Comparison of ENCODE assay signal across 33 cellular contexts in genomic region chr11:65997286-65997685, GRCh38. TPM values are rescaled to one million over a fixed set of nuclear protein-coding genes. Genes with fewer than 3 reads are reported as not detected.
DNase-seq lines count a peak whose midpoint lies in the region; ATAC-seq, FAIRE-seq and TF ChIP-seq lines count a peak whose summit lies in the region.
"Had no signal": no experiment of that assay in that cellular context is flagged by ENCODE, and none has a peak within 500 bp of the region (broad histone marks: within the 10 kb centered on the region; RNA-seq: fewer than 3 reads in every experiment).

No MANE protein-coding gene starts in this region.

- BruUV-seq in K562 (replicated peaks; lab: Mats Ljungman, UMichigan) = no TSS peak

- peaks cover 3% of the 10 kb centered on the region; the same call in 1 of the 2 replicates for H4K20me1 ChIP-seq in K562 (replicated peaks; ENCODE audit: control insufficient read depth, insufficient read depth, low read length)

- H3K36me3 Mint-ChIP-seq in activated CD8-positive, alpha-beta T cell treated with anti-CD3 and anti-CD28 coated beads for 36 hours (ENCODE audit: low read depth) = peaks cover 48% of the 10 kb centered on the region
- H3K36me3 Mint-ChIP-seq in activated CD8-positive, alpha-beta T cell treated with anti-CD3 and anti-CD28 coated beads, Interleukin-2, amount 10 ng/mL, durations not matched to agents 7 days and 5 days (ENCODE audit: low read depth) = peaks cover 53% of the 10 kb centered on the region
- H3K36me3 Mint-ChIP-seq in progenitor cell of endocrine pancreas (ENCODE audit: insufficient read depth) = peaks cover 20% of the 10 kb centered on the region

- DNase-seq in activated CD8-positive, alpha-beta T cell treated with anti-CD3 and anti-CD28 coated beads for 36 hours = no peak
- no peak for DNase-seq in activated CD8-positive, alpha-beta T cell treated with anti-CD3 and anti-CD28 coated beads, Interleukin-2, amount 10 ng/mL, durations not matched to agents 7 days and 5 days
- peak; percentile 75 for DNase-seq in OCI-M1 (lab: John Stamatoyannopoulos, UW)
- DNase-seq in K562 (ENCODE audit: extremely low read depth in 1 of 4, low spot score in 3 of 4) = peak in 2 of 4 experiments; percentile 31 to 37
- no peak for DNase-seq in progenitor cell of endocrine pancreas (ENCODE audit: low spot score, unreplicated experiment)
- no peak for DNase-seq in NCI-H774 (lab: John Stamatoyannopoulos, UW)
- no peak for DNase-seq in NCI-H2171 treated with DMSO at 0.1 percent for 48 hours (lab: John Stamatoyannopoulos, UW)
- DNase-seq: activated CD4-positive, CD25-positive, alpha-beta regulatory T cell treated with anti-CD3 and anti-CD28 coated beads, Interleukin-2, amount 50 U/mL, for 72 hours; activated naive CD4-positive, alpha-beta T cell; activated T-cell treated with anti-CD3 and anti-CD28 coated beads, Interleukin-2, amount 50 U/mL, for 48 hours; caudate nucleus; CD4-positive, CD25-positive, alpha-beta regulatory T cell; endodermal cell; GM23248; hippocampal formation; immature natural killer cell; Karpas-422; left colon; mesenchymal stem cell; NCI-H1092; NCI-H187; nucleus accumbens; SIG-M5; stimulated activated naive CD4-positive, alpha-beta T cell; SW 1271 had no signal

- no peak overlapping the region for H3K4me2 ChIP-seq in K562 (ENCODE audit: insufficient read depth, low read length)

- POLR2A ChIA-PET in activated CD8-positive, alpha-beta T cell treated with anti-CD3 and anti-CD28 coated beads for 36 hours (lab: Charles Lee) = no interaction called here
- POLR2A ChIA-PET in activated CD8-positive, alpha-beta T cell treated with anti-CD3 and anti-CD28 coated beads, Interleukin-2, amount 10 ng/mL, durations not matched to agents 7 days and 5 days (lab: Charles Lee) = no interaction called here
- POLR2A ChIA-PET in K562 (lab: Yijun Ruan, JAX) = interaction anchor here (0.6 to 1.4 kb wide), 2 partner anchors 53 to 1679 kb away, joined by 3 to 4 read pairs; partner anchors contain the start of gene PRDX5

- no peak for TF ChIP-seq POLR2A in K562 (conservative IDR thresholded peaks at IDR 0.05)

- 85% methylated on average over 2 of the region's 2 CpGs for WGBS in K562 (ENCODE audit: insufficient coverage, low coverage, missing lambda C conversion rate)

- no peaks in the 10 kb centered on the region for H3K9me3 ChIP-seq in K562 (replicated peaks; ENCODE audit: control insufficient read depth, insufficient read depth, low read depth, low read length)
- H3K9me3 ChIP-seq: gastroesophageal sphincter had no signal

- no peak overlapping the region for H2AFZ ChIP-seq in K562 (ENCODE audit: low read depth, low read length)
- H2AFZ ChIP-seq: GM23248 had no signal

- H3K27me3 Mint-ChIP-seq in activated CD8-positive, alpha-beta T cell treated with anti-CD3 and anti-CD28 coated beads for 36 hours = no peaks in the 10 kb centered on the region
- H3K27me3 Mint-ChIP-seq in activated CD8-positive, alpha-beta T cell treated with anti-CD3 and anti-CD28 coated beads, Interleukin-2, amount 10 ng/mL, durations not matched to agents 7 days and 5 days (ENCODE audit: low read depth) = no peaks in the 10 kb centered on the region
- no peaks in the 10 kb centered on the region for H3K27me3 Mint-ChIP-seq in progenitor cell of endocrine pancreas

- no peak overlapping the region for H3K9ac ChIP-seq in K562 (ENCODE audit: insufficient read depth in 1 of 2, low read depth in 2 of 2, low read length in 2 of 2)
- H3K9ac ChIP-seq: GM23248 had no signal

- no peaks in the 10 kb centered on the region for H3K9me1 ChIP-seq in K562 (ENCODE audit: control insufficient read depth, insufficient read depth, low read length)

- TF ChIP-seq CTCF in activated CD8-positive, alpha-beta T cell treated with anti-CD3 and anti-CD28 coated beads for 36 hours (IDR thresholded peaks at IDR 0.05) = no peak
- no peak; a peak in 1 of 6 replicates for TF ChIP-seq CTCF in K562 (IDR thresholded peaks at IDR 0.05 in 2 of 3, conservative IDR thresholded peaks at IDR 0.05 in 1 of 3; ENCODE audit: insufficient read depth in 2 of 3, low read depth in 1 of 3, low read length in 3 of 3)
- TF ChIP-seq CTCF in progenitor cell of endocrine pancreas (IDR thresholded peaks at IDR 0.05; ENCODE audit: unreplicated experiment) = no peak

- no peaks in the 10 kb centered on the region for H3K9me3 Mint-ChIP-seq in activated CD8-positive, alpha-beta T cell treated with anti-CD3 and anti-CD28 coated beads for 36 hours
- no peaks in the 10 kb centered on the region for H3K9me3 Mint-ChIP-seq in activated CD8-positive, alpha-beta T cell treated with anti-CD3 and anti-CD28 coated beads, Interleukin-2, amount 10 ng/mL, durations not matched to agents 7 days and 5 days (ENCODE audit: insufficient read depth)
- no peaks in the 10 kb centered on the region for H3K9me3 Mint-ChIP-seq in progenitor cell of endocrine pancreas (ENCODE audit: low read depth)
- H3K9me3 Mint-ChIP-seq: endodermal cell, immature natural killer cell had no signal

- peaks cover 5 to 6% of the 10 kb centered on the region in 2 experiments; a peak in 4 of 5 replicates for H3K4me1 ChIP-seq in K562 (replicated peaks in 1 of 2; ENCODE audit: control insufficient read depth in 2 of 2, insufficient read depth in 2 of 2, low read length in 2 of 2)

- ATAC-seq in activated CD8-positive, alpha-beta T cell treated with anti-CD3 and anti-CD28 coated beads for 36 hours = no peak
- no peak for ATAC-seq in activated CD8-positive, alpha-beta T cell treated with anti-CD3 and anti-CD28 coated beads, Interleukin-2, amount 10 ng/mL, durations not matched to agents 7 days and 5 days
- ATAC-seq in K562 = no peak
- no peak for ATAC-seq in HG03025 (IDR thresholded peaks at IDR 0.05; ENCODE audit: low FRiP score, unreplicated experiment)
- ATAC-seq: gastroesophageal sphincter, left colon had no signal

- peaks cover 30% of the 10 kb centered on the region for H3K79me2 ChIP-seq in K562 (ENCODE audit: control insufficient read depth, insufficient read depth, low read length)

- TF ChIP-seq EP300 in K562 (IDR thresholded peaks at IDR 0.05; ENCODE audit: low read length) = no peak

- no peak; a peak in 1 of 4 replicates for TF ChIP-seq RAD21 in K562 (CRISPR knock-in tag; conservative IDR thresholded peaks at IDR 0.05 in 1 of 2, IDR thresholded peaks at IDR 0.05 in 1 of 2)

- in situ Hi-C loops in K562 (cut with MboI) = loop anchor here (10.0 kb wide), 1 partner anchor 282 kb away; the partner anchor contains the start of gene KAT5

- intact Hi-C loops in activated CD8-positive, alpha-beta T cell treated with anti-CD3 and anti-CD28 coated beads for 36 hours (cut with micrococcal nuclease) = no loop called here
- intact Hi-C loops in K562 (cut with micrococcal nuclease) = no loop called here

- no peak overlapping the region for H3K4me3 Mint-ChIP-seq in activated CD8-positive, alpha-beta T cell treated with anti-CD3 and anti-CD28 coated beads for 36 hours
- no peak overlapping the region for H3K4me3 Mint-ChIP-seq in activated CD8-positive, alpha-beta T cell treated with anti-CD3 and anti-CD28 coated beads, Interleukin-2, amount 10 ng/mL, durations not matched to agents 7 days and 5 days
- no peak overlapping the region for H3K4me3 Mint-ChIP-seq in progenitor cell of endocrine pancreas (ENCODE audit: low read depth)
- H3K4me3 Mint-ChIP-seq: endodermal cell had no signal

- CTCF ChIA-PET in activated CD8-positive, alpha-beta T cell treated with anti-CD3 and anti-CD28 coated beads for 36 hours (lab: Charles Lee) = interaction anchor here (1.1 kb wide), 1 partner anchor 113 kb away, joined by 4 read pairs; no protein-coding TSS in a partner anchor
- CTCF ChIA-PET in activated CD8-positive, alpha-beta T cell treated with anti-CD3 and anti-CD28 coated beads, Interleukin-2, amount 10 ng/mL, durations not matched to agents 7 days and 5 days (lab: Charles Lee) = no interaction called here
- CTCF ChIA-PET in K562 (lab: Yijun Ruan, JAX; ENCODE audit: low intra/inter-chr PET ratio) = no interaction called here

- H3K4me1 Mint-ChIP-seq in activated CD8-positive, alpha-beta T cell treated with anti-CD3 and anti-CD28 coated beads for 36 hours (ENCODE audit: low read depth) = peaks cover 17% of the 10 kb centered on the region
- peaks cover 28% of the 10 kb centered on the region for H3K4me1 Mint-ChIP-seq in activated CD8-positive, alpha-beta T cell treated with anti-CD3 and anti-CD28 coated beads, Interleukin-2, amount 10 ng/mL, durations not matched to agents 7 days and 5 days (ENCODE audit: low read depth)
- H3K4me1 Mint-ChIP-seq in progenitor cell of endocrine pancreas (ENCODE audit: low read depth) = peaks cover 8% of the 10 kb centered on the region

- FAIRE-seq in K562 (lab: Jason Lieb, UNC) = no peak
- FAIRE-seq: RCC 7860, urothelium cell line had no signal

- no peak overlapping the region for H3K4me3 ChIP-seq in K562
- H3K4me3 ChIP-seq: gastroesophageal sphincter, GM23248 had no signal

- H3K27ac Mint-ChIP-seq in activated CD8-positive, alpha-beta T cell treated with anti-CD3 and anti-CD28 coated beads for 36 hours = peak overlapping the region; percentile 11
- no peak overlapping the region for H3K27ac Mint-ChIP-seq in activated CD8-positive, alpha-beta T cell treated with anti-CD3 and anti-CD28 coated beads, Interleukin-2, amount 10 ng/mL, durations not matched to agents 7 days and 5 days
- peak overlapping the region; percentile 47 for H3K27ac Mint-ChIP-seq in progenitor cell of endocrine pancreas
- H3K27ac Mint-ChIP-seq: endodermal cell had no signal

- peaks cover 41% of the 10 kb centered on the region for H3K36me3 ChIP-seq in K562 (ENCODE audit: control insufficient read depth, insufficient read depth, low read length)

- H3K27me3 ChIP-seq in K562 (ENCODE audit: control insufficient read depth in 2 of 2, insufficient read depth in 2 of 2, low read length in 2 of 2) = no peaks in the 10 kb centered on the region
- H3K27me3 ChIP-seq: gastroesophageal sphincter had no signal

- no peak overlapping the region for H3K27ac ChIP-seq in K562 (ENCODE audit: extremely low read depth, low read depth, low read length)
- H3K27ac ChIP-seq: gastroesophageal sphincter, GM23248 had no signal

RNA-seq across cellular contexts. Expression of gene EIF1AD, which starts 4.7 kb away (rescaled TPM):
- total RNA-seq in activated CD8-positive, alpha-beta T cell treated with anti-CD3 and anti-CD28 coated beads for 36 hours = 10 to 100 TPM; 44.4 to 45.6 TPM
- total RNA-seq in activated CD8-positive, alpha-beta T cell treated with anti-CD3 and anti-CD28 coated beads, Interleukin-2, amount 10 ng/mL, durations not matched to agents 7 days and 5 days = 10 to 100 TPM; 53.5 to 54.2 TPM
- total RNA-seq in K562 (2011; cell fraction: chromatin; rRNA removed; ENCODE audit: low replicate concordance) = 89.4 and 137 TPM in 2 replicates
- 61.6 and 76.4 TPM in 2 replicates for total RNA-seq in K562 (2011; cell fraction: nucleolus; rRNA removed)
- 76.9 and 106 TPM in 2 replicates for total RNA-seq in K562 (2011; cell fraction: nucleoplasm; rRNA removed)
- total RNA-seq in K562 (2014; rRNA removed) (58.7 and 63.5 TPM in 2 replicates), K562 (2014; rRNA removed; fragmentation: Illumina TruSeq; extraction: Trizol) (52.0 and 55.7 TPM in 2 replicates), K562 (2015; rRNA removed; fragmentation: Illumina TruSeq; extraction: Trizol) (54.6 and 57.2 TPM in 2 replicates), K562 (2021) (63.5 and 67.3 TPM in 2 replicates), progenitor cell of endocrine pancreas (40.1 and 42.6 TPM in 2 replicates)
- polyA plus RNA-seq in K562 (2011; rRNA removed) (58.7 TPM in 2 replicates), K562 (2014; fragmentation: Illumina TruSeq; extraction: Trizol) (66.5 and 68.6 TPM in 2 replicates), K562 (2014; fragmentation: Nextera tagmentation; extraction: Ambion mirVana) (10 to 100 TPM; 66.9 to 98.8 TPM), K562 (2014; rRNA removed) (50.1 and 50.9 TPM in 2 replicates)
- 56.6 and 67.7 TPM in 2 replicates for polyA plus RNA-seq in K562 (2011; cell fraction: cytosol; rRNA removed)
- polyA plus RNA-seq in K562 (2011; cell fraction: nucleus; rRNA removed) = 46.7 and 60.3 TPM in 2 replicates
- polyA plus RNA-seq in K562 (2012) = 28.4 and 45.6 TPM in 2 replicates
- polyA minus RNA-seq in K562 (2011; rRNA and poly(A)+ RNA removed) = 99.4 and 103 TPM in 2 replicates
- 45.2 and 46.6 TPM in 2 replicates for polyA minus RNA-seq in K562 (2011; cell fraction: cytosol; rRNA and poly(A)+ RNA removed)
- polyA minus RNA-seq in K562 (2011; cell fraction: nucleus; rRNA and poly(A)+ RNA removed) = 27.7 and 37.1 TPM in 2 replicates

RNA-seq across cellular contexts. Expression of gene BANF1, which starts 5.0 kb away (rescaled TPM):
- 100 to 1,000 TPM; 267 to 311 TPM for total RNA-seq in activated CD8-positive, alpha-beta T cell treated with anti-CD3 and anti-CD28 coated beads for 36 hours
- 100 to 1,000 TPM; 290 to 298 TPM for total RNA-seq in activated CD8-positive, alpha-beta T cell treated with anti-CD3 and anti-CD28 coated beads, Interleukin-2, amount 10 ng/mL, durations not matched to agents 7 days and 5 days
- 25.3 and 48.9 TPM in 2 replicates for total RNA-seq in K562 (2011; cell fraction: chromatin; rRNA removed; ENCODE audit: low replicate concordance)
- 39.3 and 51.5 TPM in 2 replicates for total RNA-seq in K562 (2011; cell fraction: nucleolus; rRNA removed)
- 50.8 and 78.0 TPM in 2 replicates for total RNA-seq in K562 (2011; cell fraction: nucleoplasm; rRNA removed)
- total RNA-seq in K562 (2014; rRNA removed) (108 and 137 TPM in 2 replicates), K562 (2014; rRNA removed; fragmentation: Illumina TruSeq; extraction: Trizol) (123 and 126 TPM in 2 replicates), K562 (2015; rRNA removed; fragmentation: Illumina TruSeq; extraction: Trizol) (117 and 123 TPM in 2 replicates), K562 (2021) (285 and 295 TPM in 2 replicates), progenitor cell of endocrine pancreas (200 and 222 TPM in 2 replicates)
- polyA plus RNA-seq in K562 (2011; rRNA removed) (160 and 218 TPM in 2 replicates), K562 (2014; fragmentation: Illumina TruSeq; extraction: Trizol) (413 and 508 TPM in 2 replicates), K562 (2014; fragmentation: Nextera tagmentation; extraction: Ambion mirVana) (100 to 1,000 TPM; 631 to 651 TPM), K562 (2014; rRNA removed) (226 and 263 TPM in 2 replicates)
- 292 and 374 TPM in 2 replicates for polyA plus RNA-seq in K562 (2011; cell fraction: cytosol; rRNA removed)
- 107 and 151 TPM in 2 replicates for polyA plus RNA-seq in K562 (2011; cell fraction: nucleus; rRNA removed)
- polyA plus RNA-seq in K562 (2012) = 188 and 324 TPM in 2 replicates
- polyA minus RNA-seq in K562 (2011; rRNA and poly(A)+ RNA removed) = 92.4 and 96.0 TPM in 2 replicates
- 40.0 and 64.2 TPM in 2 replicates for polyA minus RNA-seq in K562 (2011; cell fraction: cytosol; rRNA and poly(A)+ RNA removed)
- 18.3 and 29.5 TPM in 2 replicates for polyA minus RNA-seq in K562 (2011; cell fraction: nucleus; rRNA and poly(A)+ RNA removed)

RNA-seq across cellular contexts. Expression of gene CST6, which starts 14.5 kb away (rescaled TPM):
- total RNA-seq in activated CD8-positive, alpha-beta T cell treated with anti-CD3 and anti-CD28 coated beads for 36 hours = under 1 TPM in 1 of 2 experiments, not detected in 1; 0.50 TPM
- not detected for total RNA-seq in activated CD8-positive, alpha-beta T cell treated with anti-CD3 and anti-CD28 coated beads, Interleukin-2, amount 10 ng/mL, durations not matched to agents 7 days and 5 days
- total RNA-seq in K562 (2011; cell fraction: chromatin; rRNA removed; ENCODE audit: low replicate concordance) = not detected in 2 replicates
- not detected in 2 replicates for total RNA-seq in K562 (2011; cell fraction: nucleolus; rRNA removed)
- not detected in 2 replicates for total RNA-seq in K562 (2011; cell fraction: nucleoplasm; rRNA removed)
- not detected in 2 replicates for total RNA-seq in K562 (2014; rRNA removed)
- not detected in 2 replicates for total RNA-seq in K562 (2014; rRNA removed; fragmentation: Illumina TruSeq; extraction: Trizol)
- total RNA-seq in K562 (2015; rRNA removed; fragmentation: Illumina TruSeq; extraction: Trizol) = not detected in 2 replicates
- not detected in 2 replicates for total RNA-seq in K562 (2021)
- not detected in 2 replicates for polyA plus RNA-seq in K562 (2011; rRNA removed)
- not detected in 2 replicates for polyA plus RNA-seq in K562 (2011; cell fraction: cytosol; rRNA removed)
- polyA plus RNA-seq in K562 (2011; cell fraction: nucleus; rRNA removed) = not detected in 2 replicates
- polyA plus RNA-seq in K562 (2012) = not detected in 2 replicates
- not detected in 2 replicates for polyA plus RNA-seq in K562 (2014; fragmentation: Illumina TruSeq; extraction: Trizol)
- polyA plus RNA-seq in K562 (2014; fragmentation: Nextera tagmentation; extraction: Ambion mirVana) = not detected
- polyA plus RNA-seq in K562 (2014; rRNA removed) = not detected in 2 replicates
- not detected in 2 replicates for polyA minus RNA-seq in K562 (2011; rRNA and poly(A)+ RNA removed)
- not detected in 2 replicates for polyA minus RNA-seq in K562 (2011; cell fraction: cytosol; rRNA and poly(A)+ RNA removed)
- polyA minus RNA-seq in K562 (2011; cell fraction: nucleus; rRNA and poly(A)+ RNA removed) = not detected in 2 replicates
- total RNA-seq in progenitor cell of endocrine pancreas = not detected in 2 replicates
- total RNA-seq: A172; activated CD8-positive, alpha-beta memory T cell treated with anti-CD3 and anti-CD28 coated beads for 36 hours; CD4-positive, CD25-positive, alpha-beta regulatory T cell; Daoy; left colon; temporal lobe had no signal
- polyA plus RNA-seq: CD4-positive, CD25-positive, alpha-beta regulatory T cell; immature natural killer cell had no signal

RNA-seq across cellular contexts. Expression of gene CATSPER1, which starts 29.0 kb away (rescaled TPM):
- not detected for total RNA-seq in activated CD8-positive, alpha-beta T cell treated with anti-CD3 and anti-CD28 coated beads for 36 hours
- not detected for total RNA-seq in activated CD8-positive, alpha-beta T cell treated with anti-CD3 and anti-CD28 coated beads, Interleukin-2, amount 10 ng/mL, durations not matched to agents 7 days and 5 days
- 0.60 and 2.4 TPM in 2 replicates for total RNA-seq in K562 (2011; cell fraction: chromatin; rRNA removed; ENCODE audit: low replicate concordance)
- total RNA-seq in K562 (2011; cell fraction: nucleolus; rRNA removed) = 0.39 and 3.2 TPM in 2 replicates
- 0.95 and 1.5 TPM in 2 replicates for total RNA-seq in K562 (2011; cell fraction: nucleoplasm; rRNA removed)
- total RNA-seq in K562 (2014; rRNA removed) (0.04 and 0.32 TPM in 2 replicates), K562 (2014; rRNA removed; fragmentation: Illumina TruSeq; extraction: Trizol) (0.13 and 0.47 TPM in 2 replicates), K562 (2015; rRNA removed; fragmentation: Illumina TruSeq; extraction: Trizol) (0.45 and 0.47 TPM in 2 replicates), K562 (2021) (0.56 and 1.1 TPM in 2 replicates), progenitor cell of endocrine pancreas (not detected in 2 replicates)
- polyA plus RNA-seq in K562 (2011; rRNA removed) (1.4 and 3.3 TPM in 2 replicates), K562 (2014; fragmentation: Illumina TruSeq; extraction: Trizol) (0.21 and 0.46 TPM in 2 replicates), K562 (2014; fragmentation: Nextera tagmentation; extraction: Ambion mirVana) (1 to 10 TPM in 1 of 2 experiments, under 1 TPM in 1; 0.76 to 1.5 TPM), K562 (2014; rRNA removed) (0.85 and 1.1 TPM in 2 replicates)
- polyA plus RNA-seq in K562 (2011; cell fraction: cytosol; rRNA removed) = 0.84 and 3.5 TPM in 2 replicates
- polyA plus RNA-seq in K562 (2011; cell fraction: nucleus; rRNA removed) = 0.46 and 1.6 TPM in 2 replicates
- polyA plus RNA-seq in K562 (2012) = 2.2 and 2.5 TPM in 2 replicates
- polyA minus RNA-seq in K562 (2011; rRNA and poly(A)+ RNA removed) = 0.09 and 0.81 TPM in 2 replicates
- polyA minus RNA-seq in K562 (2011; cell fraction: cytosol; rRNA and poly(A)+ RNA removed) = 0.86 TPM in 1 of 2 replicates, not detected in the other
- 0.40 and 0.44 TPM in 2 replicates for polyA minus RNA-seq in K562 (2011; cell fraction: nucleus; rRNA and poly(A)+ RNA removed)
- total RNA-seq: activated CD8-positive, alpha-beta memory T cell treated with anti-CD3 and anti-CD28 coated beads for 36 hours; CD4-positive, CD25-positive, alpha-beta regulatory T cell; endodermal cell; GM23248; temporal lobe had no signal
- polyA plus RNA-seq: CD4-positive, CD25-positive, alpha-beta regulatory T cell had no signal

RNA-seq across cellular contexts. Expression of gene SART1, which starts 35.8 kb away (rescaled TPM):
- 10 to 100 TPM; 58.3 to 63.9 TPM for total RNA-seq in activated CD8-positive, alpha-beta T cell treated with anti-CD3 and anti-CD28 coated beads for 36 hours
- total RNA-seq in activated CD8-positive, alpha-beta T cell treated with anti-CD3 and anti-CD28 coated beads, Interleukin-2, amount 10 ng/mL, durations not matched to agents 7 days and 5 days = 10 to 100 TPM; 88.0 to 90.3 TPM
- 29.6 and 50.6 TPM in 2 replicates for total RNA-seq in K562 (2011; cell fraction: chromatin; rRNA removed; ENCODE audit: low replicate concordance)
- 27.0 and 28.2 TPM in 2 replicates for total RNA-seq in K562 (2011; cell fraction: nucleolus; rRNA removed)
- 29.2 and 31.1 TPM in 2 replicates for total RNA-seq in K562 (2011; cell fraction: nucleoplasm; rRNA removed)
- total RNA-seq in K562 (2014; rRNA removed) (84.1 and 124 TPM in 2 replicates), K562 (2014; rRNA removed; fragmentation: Illumina TruSeq; extraction: Trizol) (11.4 and 17.0 TPM in 2 replicates), K562 (2015; rRNA removed; fragmentation: Illumina TruSeq; extraction: Trizol) (31.7 and 32.0 TPM in 2 replicates), K562 (2021) (47.1 and 54.9 TPM in 2 replicates), progenitor cell of endocrine pancreas (51.2 and 53.1 TPM in 2 replicates)
- polyA plus RNA-seq in K562 (2011; rRNA removed) (8.4 and 13.6 TPM in 2 replicates), K562 (2014; fragmentation: Illumina TruSeq; extraction: Trizol) (31.7 and 45.0 TPM in 2 replicates), K562 (2014; fragmentation: Nextera tagmentation; extraction: Ambion mirVana) (1 to 10 TPM; 4.8 to 7.2 TPM), K562 (2014; rRNA removed) (50.5 and 57.6 TPM in 2 replicates)
- polyA plus RNA-seq in K562 (2011; cell fraction: cytosol; rRNA removed) = 9.7 and 11.8 TPM in 2 replicates
- polyA plus RNA-seq in K562 (2011; cell fraction: nucleus; rRNA removed) = 26.3 and 43.0 TPM in 2 replicates
- polyA plus RNA-seq in K562 (2012) = 46.2 and 56.2 TPM in 2 replicates
- polyA minus RNA-seq in K562 (2011; rRNA and poly(A)+ RNA removed) = 6.3 and 8.6 TPM in 2 replicates
- 20.6 and 24.6 TPM in 2 replicates for polyA minus RNA-seq in K562 (2011; cell fraction: cytosol; rRNA and poly(A)+ RNA removed)
- polyA minus RNA-seq in K562 (2011; cell fraction: nucleus; rRNA and poly(A)+ RNA removed) = 7.9 and 14.9 TPM in 2 replicates
